In the genomic region with DNA sequence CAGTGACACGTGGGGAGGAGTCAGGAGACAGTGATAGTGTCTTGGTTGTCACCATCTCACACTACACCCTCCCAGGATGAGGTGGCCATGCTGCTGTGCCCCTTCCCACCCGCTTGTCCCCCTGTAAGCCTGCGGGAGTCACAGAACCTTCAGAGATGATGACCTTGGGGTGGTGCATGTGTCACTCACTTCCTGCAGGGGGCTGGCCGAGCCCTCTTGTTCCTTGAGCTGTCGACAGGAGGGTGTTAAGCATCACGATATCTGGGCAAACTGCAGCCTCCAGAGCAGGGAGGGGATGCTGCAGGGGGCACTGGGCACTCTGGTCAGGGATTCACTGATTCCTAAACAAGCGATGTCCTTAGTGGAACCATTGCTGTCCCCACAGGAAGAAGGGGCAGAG, we compare ENCODE assay signal across 15 cellular contexts.
"Had no signal": no experiment of that assay in that cellular context is flagged by ENCODE, and none has a peak within 500 bp of the region (broad histone marks: within the 10 kb centered on the region; RNA-seq: fewer than 3 reads in every experiment).

No MANE protein-coding gene starts in this region.

- H3K27ac ChIP-seq: heart left ventricle, parathyroid adenoma, sigmoid colon, skin epidermis had no signal

- H3K4me3 ChIP-seq: heart left ventricle, sigmoid colon, skin epidermis, stomach, thoracic aorta had no signal

- H3K9me3 Mint-ChIP-seq: dendritic cell treated with granulocyte-macrophage colony-stimulating factor and Interleukin-4, amounts not matched to agents 40 ng/mL and 50 ng/mL, for 4 days had no signal

- H3K27ac Mint-ChIP-seq: dendritic cell treated with granulocyte-macrophage colony-stimulating factor and Interleukin-4, amounts not matched to agents 40 ng/mL and 50 ng/mL, for 4 days; naive thymus-derived CD4-positive, alpha-beta T cell; nephron progenitor cell had no signal

- H3K9me3 ChIP-seq: heart left ventricle, sigmoid colon, stomach, thoracic aorta had no signal

- H3K4me1 ChIP-seq: parathyroid adenoma, sigmoid colon had no signal

- H3K27me3 Mint-ChIP-seq: dendritic cell treated with granulocyte-macrophage colony-stimulating factor and Interleukin-4, amounts not matched to agents 40 ng/mL and 50 ng/mL, for 4 days; naive thymus-derived CD4-positive, alpha-beta T cell had no signal

- H3K27me3 ChIP-seq: heart left ventricle, sigmoid colon, stomach had no signal

- DNase-seq: foreskin melanocyte; heart left ventricle; hippocampal formation; kidney glomerular epithelial cell; naive thymus-derived CD4-positive, alpha-beta T cell; nephron progenitor cell; stimulated activated CD4-positive, alpha-beta T cell treated with anti-CD3 and anti-CD28 coated beads, Interleukin-2, amount 100 ng/mL, for 24 hours; stimulated activated naive CD4-positive, alpha-beta T cell; stomach; trophoblast cell had no signal

- H3K4me3 Mint-ChIP-seq: dendritic cell treated with granulocyte-macrophage colony-stimulating factor and Interleukin-4, amounts not matched to agents 40 ng/mL and 50 ng/mL, for 4 days; naive thymus-derived CD4-positive, alpha-beta T cell; nephron progenitor cell had no signal

- H3K4me1 Mint-ChIP-seq: naive thymus-derived CD4-positive, alpha-beta T cell; nephron progenitor cell had no signal
